In genomic region chr5:72314571-72315172, GRCh38 we compare ENCODE assay signal across 8 cellular contexts. TPM values are rescaled to one million over a fixed set of nuclear protein-coding genes. Genes with fewer than 3 reads are reported as not detected.
DNase-seq lines count a peak whose midpoint lies in the region; ATAC-seq lines count a peak whose summit lies in the region.

No MANE protein-coding gene starts in this region.

- H3K9me3 ChIP-seq in adipocyte (ENCODE audit: control insufficient read depth, low read length), result no peaks in the 10 kb centered on the region

- intact Hi-C loops in left colon (cut with DNase I, micrococcal nuclease), result loop anchor here in 1 of 2 donors (5.0 kb wide), 1 partner anchor 537 kb away; no protein-coding TSS in a partner anchor

- H3K36me3 ChIP-seq in adipocyte (ENCODE audit: control insufficient read depth, insufficient read depth, low read length, severe bottlenecking), result peaks cover 31% of the 10 kb centered on the region

- no peak overlapping the region for H3K9ac ChIP-seq in adipocyte (ENCODE audit: low read length)

- H3K4me3 ChIP-seq in adipocyte (ENCODE audit: low read length), result no peak overlapping the region

- peaks cover 17% of the 10 kb centered on the region for H3K4me1 ChIP-seq in adipocyte (ENCODE audit: control insufficient read depth, insufficient read depth, low read length)

- ATAC-seq in left colon (peak; percentile 28), HG02973 (IDR thresholded peaks at IDR 0.05; ENCODE audit: unreplicated experiment) (no peak), GM21515 (IDR thresholded peaks at IDR 0.05; ENCODE audit: unreplicated experiment) (no peak)

- DNase-seq in Daoy (ENCODE audit: low read depth) (peak; percentile 43), Kasumi-1 (lab: John Stamatoyannopoulos, UW) (peak; percentile 51 to 73), adipocyte (ENCODE audit: low read depth) (peak; percentile 60), left colon (no peak), NCI-H774 (lab: John Stamatoyannopoulos, UW) (no peak)
- no peak for DNase-seq in activated naive CD4-positive, alpha-beta T cell treated with anti-CD3 and anti-CD28 coated beads, Interleukin-2, amount 50 U/mL, for 16 hours

- H3K27me3 ChIP-seq in adipocyte (replicated peaks; ENCODE audit: control insufficient read depth, insufficient read depth, low read length), result no peaks in the 10 kb centered on the region

RNA-seq across cellular contexts. Expression of gene MRPS27, which starts 5.4 kb away (rescaled TPM):
- total RNA-seq in Daoy (2014; rRNA removed; shearing (Covaris generic)), result 91.3 and 117 TPM in 2 replicates
- 10 to 100 TPM; 35.6 to 40.6 TPM for total RNA-seq in left colon

RNA-seq across cellular contexts. Expression of gene PTCD2, which starts 5.5 kb away (rescaled TPM):
- 15.9 and 20.3 TPM in 2 replicates for total RNA-seq in Daoy (2014; rRNA removed; shearing (Covaris generic))
- total RNA-seq in left colon, result 1 to 10 TPM; 4.3 to 5.7 TPM

Comparison
In these comparisons a context has a peak if more than half of its experiments do, and no peak if none do; other contexts are left out.
1. DNase-seq: peak in Daoy (single experiment), Kasumi-1 (2 of 2) and adipocyte (single experiment); none in left colon (0 of 2), NCI-H774 (single experiment) and activated naive CD4-positive, alpha-beta T cell treated with anti-CD3 and anti-CD28 coated beads, Interleukin-2, amount 50 U/mL, for 16 hours (single experiment).